23 cellular contexts compared by ENCODE assay signal in genomic region chrX:150239946-150240642, GRCh38.
DNase-seq lines count a peak whose midpoint lies in the region; ATAC-seq and TF ChIP-seq lines count a peak whose summit lies in the region.
"Had no signal": no experiment of that assay in that cellular context is flagged by ENCODE, and none has a peak within 500 bp of the region (broad histone marks: within the 10 kb centered on the region; RNA-seq: fewer than 3 reads in every experiment).

No MANE protein-coding gene starts in this region.

- TF ChIP-seq POLR2A in esophagus muscularis mucosa (IDR thresholded peaks at IDR 0.05; ENCODE audit: low read depth) (no peak), vagina (IDR thresholded peaks at IDR 0.05) (no peak)

- POLR2A ChIA-PET in SK-N-SH (lab: Yijun Ruan, JAX) (no interaction called here), A673 (lab: Charles Lee; ENCODE audit: low non-redundant PET) (no interaction called here)

- H3K36me3 ChIP-seq in right atrium auricular region (no peaks in the 10 kb centered on the region), esophagus muscularis mucosa (no peaks in the 10 kb centered on the region), vagina (no peaks in the 10 kb centered on the region), SK-N-SH (replicated peaks in 1 of 2; ENCODE audit: control insufficient read depth in 1 of 2, insufficient read depth in 2 of 2, low read length in 1 of 2) (no peaks in the 10 kb centered on the region), A673 (ENCODE audit: insufficient read depth, low read length, poor library complexity, severe bottlenecking) (no peaks in the 10 kb centered on the region)
- H3K36me3 ChIP-seq: BE2C had no signal

- no peak for TF ChIP-seq EP300 in esophagus muscularis mucosa (IDR thresholded peaks at IDR 0.05)
- TF ChIP-seq EP300 in SK-N-SH (IDR thresholded peaks at IDR 0.05; ENCODE audit: borderline replicate concordance in 1 of 2, low read depth in 1 of 2, low read length in 1 of 2), result no peak

- TF ChIP-seq CTCF in right atrium auricular region (IDR thresholded peaks at IDR 0.05) (no peak), esophagus muscularis mucosa (IDR thresholded peaks at IDR 0.05) (no peak), vagina (IDR thresholded peaks at IDR 0.05) (no peak), SK-N-SH (IDR thresholded peaks at IDR 0.05) (no peak), A673 (conservative IDR thresholded peaks at IDR 0.05; ENCODE audit: low read depth, low read length) (no peak)

- H3K4me2 ChIP-seq in SK-N-SH, result no peak overlapping the region

- TF ChIP-seq RAD21 in SK-N-SH (IDR thresholded peaks at IDR 0.05; ENCODE audit: low read length), result no peak

- H3K9ac ChIP-seq in SK-N-SH, result no peak overlapping the region

- no peaks in the 10 kb centered on the region for H3K9me2 ChIP-seq in SK-N-SH

- ATAC-seq in Right ventricle myocardium superior (ENCODE audit: poor library complexity), result no peak
- ATAC-seq: GM12878, HCT116 had no signal

- no peaks in the 10 kb centered on the region for H3K4me1 ChIP-seq in right atrium auricular region
- no peaks in the 10 kb centered on the region for H3K4me1 ChIP-seq in esophagus muscularis mucosa
- no peaks in the 10 kb centered on the region for H3K4me1 ChIP-seq in vagina
- no peaks in the 10 kb centered on the region; a peak in 1 of 4 replicates for H3K4me1 ChIP-seq in SK-N-SH (ENCODE audit: control insufficient read depth in 1 of 2, insufficient read depth in 2 of 2, low read depth in 1 of 2, low read length in 1 of 2)
- H3K4me1 ChIP-seq in A673 (ENCODE audit: insufficient read depth, low read length, poor library complexity, severe bottlenecking), result no peaks in the 10 kb centered on the region
- H3K4me1 ChIP-seq: BE2C had no signal

- H2AFZ ChIP-seq in SK-N-SH (ENCODE audit: low read depth), result no peak overlapping the region

- H3K27ac ChIP-seq in right atrium auricular region (no peak overlapping the region), esophagus muscularis mucosa (replicated peaks in 1 of 4) (no peak overlapping the region), vagina (no peak overlapping the region), SK-N-SH (ENCODE audit: low read depth in 2 of 2, low read length in 1 of 2) (no peak overlapping the region), A673 (ENCODE audit: low read depth, low read length, poor library complexity, severe bottlenecking) (no peak overlapping the region)

- CTCF ChIA-PET in SK-N-SH (lab: Yijun Ruan, JAX), result no interaction called here
- CTCF ChIA-PET in A673 (lab: Charles Lee), result no interaction called here

- no peaks in the 10 kb centered on the region for H4K20me1 ChIP-seq in SK-N-SH (ENCODE audit: insufficient read depth)

- intact Hi-C loops in Right ventricle myocardium superior (cut with DNase I) (no loop called here), esophagus muscularis mucosa (cut with DNase I) (no loop called here), vagina (cut with DNase I) (no loop called here), A673 (cut with micrococcal nuclease; ENCODE audit: unreplicated experiment) (no loop called here)

- H3K9me3 ChIP-seq in right atrium auricular region, result peaks cover 1 to 2% of the 10 kb centered on the region in 2 donors
- no peaks in the 10 kb centered on the region for H3K9me3 ChIP-seq in esophagus muscularis mucosa
- no peaks in the 10 kb centered on the region for H3K9me3 ChIP-seq in vagina
- H3K9me3 ChIP-seq in SK-N-SH, result no peaks in the 10 kb centered on the region
- H3K9me3 ChIP-seq in A673 (ENCODE audit: low read depth, low read length, poor library complexity, severe bottlenecking), result no peaks in the 10 kb centered on the region
- H3K9me3 ChIP-seq: BE2C had no signal

- H3F3A ChIP-seq in SK-N-SH (replicated peaks; ENCODE audit: insufficient read depth), result no peaks in the 10 kb centered on the region

- no peak overlapping the region for H3K4me3 ChIP-seq in right atrium auricular region
- no peak overlapping the region for H3K4me3 ChIP-seq in esophagus muscularis mucosa
- H3K4me3 ChIP-seq in vagina, result no peak overlapping the region
- no peak overlapping the region for H3K4me3 ChIP-seq in SK-N-SH (ENCODE audit: low read depth in 2 of 2, low read length in 1 of 2)
- H3K4me3 ChIP-seq in A673 (ENCODE audit: low read depth, low read length, poor library complexity, severe bottlenecking), result no peak overlapping the region
- H3K4me3 ChIP-seq: GM12878 had no signal

- H3K79me2 ChIP-seq in SK-N-SH (ENCODE audit: insufficient read depth), result no peaks in the 10 kb centered on the region

- BruUV-seq in A673 (replicated peaks; lab: Mats Ljungman, UMichigan), result no TSS peak

- WGBS in esophagus muscularis mucosa, result 89% methylated on average over 4 of the region's 4 CpGs
- WGBS in SK-N-SH (ENCODE audit: low lambda C conversion rate), result 36% methylated on average over 2 of the region's 4 CpGs

- DNase-seq in right atrium auricular region (ENCODE audit: low spot score) (peak; percentile 43), Right ventricle myocardium superior (no peak), esophagus muscularis mucosa (ENCODE audit: extremely low spot score) (peak; percentile 21), mucosa of gallbladder (ENCODE audit: low spot score) (peak; percentile 3), vagina (ENCODE audit: extremely low spot score in 2 of 2) (peak; percentile 64 to 67), SKM-1 (lab: John Stamatoyannopoulos, UW; ENCODE audit: unreplicated experiment) (no peak), SK-N-SH (no peak), A673 (ENCODE audit: low spot score) (no peak)
- DNase-seq: ACHN; BE2C; C1 segment of cervical spinal cord; CD4-positive, CD25-positive, alpha-beta regulatory T cell; CD8-positive, alpha-beta memory T cell; COR-L47; DMS 273 treated with DMSO at 0.1 percent for 48 hours; DMS53; DND-41; EL; GOT3; H7; HFFc6 had no signal

- H3K27me3 ChIP-seq in right atrium auricular region, result no peaks in the 10 kb centered on the region
- H3K27me3 ChIP-seq in esophagus muscularis mucosa, result no peaks in the 10 kb centered on the region
- H3K27me3 ChIP-seq in vagina, result no peaks in the 10 kb centered on the region
- no peaks in the 10 kb centered on the region for H3K27me3 ChIP-seq in SK-N-SH (ENCODE audit: insufficient read depth)
- H3K27me3 ChIP-seq in A673 (replicated peaks; ENCODE audit: insufficient read depth, low read depth, low read length, poor library complexity), result no peaks in the 10 kb centered on the region
- H3K27me3 ChIP-seq: BE2C had no signal

TF ChIP-seq in SK-N-SH, 30 proteins besides CTCF, POLR2A, EP300 and RAD21:
- TF ChIP-seq JUND (IDR thresholded peaks at IDR 0.05), result no peak

Comparison
In these comparisons a context has a peak if more than half of its experiments do, and no peak if none do; other contexts are left out.
1. DNase-seq: peak in right atrium auricular region (single experiment), esophagus muscularis mucosa (single experiment), mucosa of gallbladder (single experiment) and vagina (2 of 2); none in Right ventricle myocardium superior (single experiment), SKM-1 (single experiment), SK-N-SH (single experiment) and A673 (single experiment).